1 cellular context compared by ENCODE assay signal in the genomic region with DNA sequence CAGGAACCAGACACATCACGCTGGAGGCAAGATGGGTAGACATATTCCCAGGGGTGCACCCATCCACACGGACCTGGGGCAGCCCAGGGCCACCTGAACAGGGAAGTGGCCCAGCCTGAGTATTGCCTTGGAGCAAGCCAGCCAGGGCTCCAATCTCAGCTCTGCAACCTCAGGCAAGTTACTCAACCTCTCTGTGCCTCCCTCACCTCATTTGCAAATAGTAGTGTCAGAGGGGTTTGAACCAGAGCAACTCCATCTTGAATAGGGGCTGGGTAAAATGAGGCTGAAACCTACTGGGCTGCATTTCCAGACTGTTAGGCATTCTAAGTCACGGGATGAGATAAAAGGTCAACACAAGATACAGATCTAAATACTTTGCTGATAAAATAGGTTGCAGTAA.
A peak's percentile ranks its signal among the peaks of the same experiment; 100 is the strongest.
TF ChIP-seq lines count a peak whose summit lies in the region.

No MANE protein-coding gene starts in this region.

TF ChIP-seq in K562, 482 proteins besides CTCF, POLR2A, EP300 and RAD21 (continues in another document):
- no peak for TF ChIP-seq ZSCAN29 (IDR thresholded peaks at IDR 0.05)
- no peak for TF ChIP-seq RBM14 (IDR thresholded peaks at IDR 0.05; ENCODE audit: borderline replicate concordance, insufficient read depth, low read depth, low read length)
- peak; percentile 42; the same call in 1 of the 2 replicates for TF ChIP-seq ZNF41 (CRISPR knock-in tag; conservative IDR thresholded peaks at IDR 0.05)
- TF ChIP-seq PTTG1 (tag; IDR thresholded peaks at IDR 0.05; ENCODE audit: low read depth): peak; percentile 69; the same call in 1 of the 2 replicates
- TF ChIP-seq, protein P1, sequence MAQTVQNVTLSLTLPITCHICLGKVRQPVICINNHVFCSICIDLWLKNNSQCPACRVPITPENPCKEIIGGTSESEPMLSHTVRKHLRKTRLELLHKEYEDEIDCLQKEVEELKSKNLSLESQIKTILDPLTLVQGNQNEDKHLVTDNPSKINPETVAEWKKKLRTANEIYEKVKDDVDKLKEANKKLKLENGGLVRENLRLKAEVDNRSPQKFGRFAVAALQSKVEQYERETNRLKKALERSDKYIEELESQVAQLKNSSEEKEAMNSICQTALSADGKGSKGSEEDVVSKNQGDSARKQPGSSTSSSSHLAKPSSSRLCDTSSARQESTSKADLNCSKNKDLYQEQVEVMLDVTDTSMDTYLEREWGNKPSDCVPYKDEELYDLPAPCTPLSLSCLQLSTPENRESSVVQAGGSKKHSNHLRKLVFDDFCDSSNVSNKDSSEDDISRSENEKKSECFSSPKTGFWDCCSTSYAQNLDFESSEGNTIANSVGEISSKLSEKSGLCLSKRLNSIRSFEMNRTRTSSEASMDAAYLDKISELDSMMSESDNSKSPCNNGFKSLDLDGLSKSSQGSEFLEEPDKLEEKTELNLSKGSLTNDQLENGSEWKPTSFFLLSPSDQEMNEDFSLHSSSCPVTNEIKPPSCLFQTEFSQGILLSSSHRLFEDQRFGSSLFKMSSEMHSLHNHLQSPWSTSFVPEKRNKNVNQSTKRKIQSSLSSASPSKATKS (CRISPR knock-in tag; IDR thresholded peaks at IDR 0.05): 0 out of 2 replicates have a peak, but pooled peaks have one; percentile 48
- no peak for TF ChIP-seq SRF (CRISPR knock-in tag; IDR thresholded peaks at IDR 0.05)
- TF ChIP-seq SREBF1 (IDR thresholded peaks at IDR 0.05; ENCODE audit: borderline replicate concordance, low read depth, low read length): no peak
- peak; percentile 45; the same call in 1 of the 2 replicates for TF ChIP-seq PHTF2 (CRISPR knock-in tag; IDR thresholded peaks at IDR 0.05)
- 0 out of 4 replicates have a peak, but pooled peaks of 1 of the 2 experiments have one; percentile 39 for TF ChIP-seq TEAD1 (CRISPR knock-in tag; IDR thresholded peaks at IDR 0.05)
- no peak for TF ChIP-seq HNRNPK (IDR thresholded peaks at IDR 0.05; ENCODE audit: low read depth, low read length, poor library complexity, severe bottlenecking)
- no peak for TF ChIP-seq CBX5 (IDR thresholded peaks at IDR 0.05; ENCODE audit: borderline replicate concordance, low read depth)
- TF ChIP-seq DDX20 (tag; IDR thresholded peaks at IDR 0.05; ENCODE audit: low read depth): peak; percentile 68; the same call in 1 of the 2 replicates
- TF ChIP-seq BCOR (IDR thresholded peaks at IDR 0.05): peak; percentile 15; the same call in 1 of the 2 replicates
- no peak for TF ChIP-seq BRF1 (IDR thresholded peaks at IDR 0.05; ENCODE audit: borderline replicate concordance, extremely low read depth, insufficient read length)
- no peak for TF ChIP-seq KDM4B (IDR thresholded peaks at IDR 0.05; ENCODE audit: borderline replicate concordance in 2 of 2, low read depth in 1 of 2)
- TF ChIP-seq, protein P2, sequence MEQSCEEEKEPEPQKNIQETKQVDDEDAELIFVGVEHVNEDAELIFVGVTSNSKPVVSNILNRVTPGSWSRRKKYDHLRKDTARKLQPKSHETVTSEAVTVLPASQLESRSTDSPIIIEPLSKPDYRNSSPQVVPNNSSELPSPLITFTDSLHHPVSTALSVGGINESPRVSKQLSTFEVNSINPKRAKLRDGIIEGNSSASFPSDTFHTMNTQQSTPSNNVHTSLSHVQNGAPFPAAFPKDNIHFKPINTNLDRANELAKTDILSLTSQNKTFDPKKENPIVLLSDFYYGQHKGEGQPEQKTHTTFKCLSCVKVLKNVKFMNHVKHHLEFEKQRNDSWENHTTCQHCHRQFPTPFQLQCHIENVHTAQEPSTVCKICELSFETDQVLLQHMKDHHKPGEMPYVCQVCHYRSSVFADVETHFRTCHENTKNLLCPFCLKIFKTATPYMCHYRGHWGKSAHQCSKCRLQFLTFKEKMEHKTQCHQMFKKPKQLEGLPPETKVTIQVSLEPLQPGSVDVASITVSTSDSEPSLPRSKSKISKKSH (CRISPR knock-in tag; IDR thresholded peaks at IDR 0.05): no peak
- peak; percentile 9 for TF ChIP-seq RBM25 (IDR thresholded peaks at IDR 0.05; ENCODE audit: low read depth, low read length, severe bottlenecking)
- peak; percentile 67; the same call in 1 of the 2 replicates for TF ChIP-seq ZNF583 (CRISPR knock-in tag; IDR thresholded peaks at IDR 0.05)
- no peak for TF ChIP-seq ZNF57 (CRISPR knock-in tag; IDR thresholded peaks at IDR 0.05)
- TF ChIP-seq PHF20 (IDR thresholded peaks at IDR 0.05; ENCODE audit: partially characterized antibody): no peak
- TF ChIP-seq ZNF79 (CRISPR knock-in tag; IDR thresholded peaks at IDR 0.05; ENCODE audit: low read depth): peak; percentile 72
- TF ChIP-seq HDAC8 (tag; IDR thresholded peaks at IDR 0.05): peak; percentile 44; the same call in 1 of the 2 replicates
- TF ChIP-seq SMAD4 (CRISPR knock-in tag; conservative IDR thresholded peaks at IDR 0.05): 0 out of 2 replicates have a peak, but pooled peaks have one; percentile 21
- peak; percentile 79; the same call in 1 of the 2 replicates for TF ChIP-seq KLF6 (CRISPR knock-in tag; IDR thresholded peaks at IDR 0.05; ENCODE audit: borderline replicate concordance)
- no peak for TF ChIP-seq NR2C1 (IDR thresholded peaks at IDR 0.05)
- 0 out of 2 replicates have a peak, but pooled peaks have one; percentile 34 for TF ChIP-seq NR2C1 (tag; IDR thresholded peaks at IDR 0.05)
- TF ChIP-seq NR1H2 (CRISPR knock-in tag; IDR thresholded peaks at IDR 0.05): no peak
- TF ChIP-seq SRSF3 (IDR thresholded peaks at IDR 0.05; ENCODE audit: insufficient read depth, low read length): no peak
- no peak for TF ChIP-seq RUNX1 (IDR thresholded peaks at IDR 0.05; ENCODE audit: low read depth)
- TF ChIP-seq, protein P3, sequence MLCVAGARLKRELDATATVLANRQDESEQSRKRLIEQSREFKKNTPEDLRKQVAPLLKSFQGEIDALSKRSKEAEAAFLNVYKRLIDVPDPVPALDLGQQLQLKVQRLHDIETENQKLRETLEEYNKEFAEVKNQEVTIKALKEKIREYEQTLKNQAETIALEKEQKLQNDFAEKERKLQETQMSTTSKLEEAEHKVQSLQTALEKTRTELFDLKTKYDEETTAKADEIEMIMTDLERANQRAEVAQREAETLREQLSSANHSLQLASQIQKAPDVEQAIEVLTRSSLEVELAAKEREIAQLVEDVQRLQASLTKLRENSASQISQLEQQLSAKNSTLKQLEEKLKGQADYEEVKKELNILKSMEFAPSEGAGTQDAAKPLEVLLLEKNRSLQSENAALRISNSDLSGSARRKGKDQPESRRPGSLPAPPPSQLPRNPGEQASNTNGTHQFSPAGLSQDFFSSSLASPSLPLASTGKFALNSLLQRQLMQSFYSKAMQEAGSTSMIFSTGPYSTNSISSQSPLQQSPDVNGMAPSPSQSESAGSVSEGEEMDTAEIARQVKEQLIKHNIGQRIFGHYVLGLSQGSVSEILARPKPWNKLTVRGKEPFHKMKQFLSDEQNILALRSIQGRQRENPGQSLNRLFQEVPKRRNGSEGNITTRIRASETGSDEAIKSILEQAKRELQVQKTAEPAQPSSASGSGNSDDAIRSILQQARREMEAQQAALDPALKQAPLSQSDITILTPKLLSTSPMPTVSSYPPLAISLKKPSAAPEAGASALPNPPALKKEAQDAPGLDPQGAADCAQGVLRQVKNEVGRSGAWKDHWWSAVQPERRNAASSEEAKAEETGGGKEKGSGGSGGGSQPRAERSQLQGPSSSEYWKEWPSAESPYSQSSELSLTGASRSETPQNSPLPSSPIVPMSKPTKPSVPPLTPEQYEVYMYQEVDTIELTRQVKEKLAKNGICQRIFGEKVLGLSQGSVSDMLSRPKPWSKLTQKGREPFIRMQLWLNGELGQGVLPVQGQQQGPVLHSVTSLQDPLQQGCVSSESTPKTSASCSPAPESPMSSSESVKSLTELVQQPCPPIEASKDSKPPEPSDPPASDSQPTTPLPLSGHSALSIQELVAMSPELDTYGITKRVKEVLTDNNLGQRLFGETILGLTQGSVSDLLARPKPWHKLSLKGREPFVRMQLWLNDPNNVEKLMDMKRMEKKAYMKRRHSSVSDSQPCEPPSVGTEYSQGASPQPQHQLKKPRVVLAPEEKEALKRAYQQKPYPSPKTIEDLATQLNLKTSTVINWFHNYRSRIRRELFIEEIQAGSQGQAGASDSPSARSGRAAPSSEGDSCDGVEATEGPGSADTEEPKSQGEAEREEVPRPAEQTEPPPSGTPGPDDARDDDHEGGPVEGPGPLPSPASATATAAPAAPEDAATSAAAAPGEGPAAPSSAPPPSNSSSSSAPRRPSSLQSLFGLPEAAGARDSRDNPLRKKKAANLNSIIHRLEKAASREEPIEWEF (CRISPR knock-in tag; IDR thresholded peaks at IDR 0.05): no peak
- no peak for TF ChIP-seq HCFC1 (IDR thresholded peaks at IDR 0.05; ENCODE audit: low read depth, low read length)
- no peak for TF ChIP-seq MCM7 (IDR thresholded peaks at IDR 0.05)
- 0 out of 2 replicates have a peak, but pooled peaks have one; percentile 27 for TF ChIP-seq E2F3 (CRISPR knock-in tag; IDR thresholded peaks at IDR 0.05)
- TF ChIP-seq, protein P4, sequence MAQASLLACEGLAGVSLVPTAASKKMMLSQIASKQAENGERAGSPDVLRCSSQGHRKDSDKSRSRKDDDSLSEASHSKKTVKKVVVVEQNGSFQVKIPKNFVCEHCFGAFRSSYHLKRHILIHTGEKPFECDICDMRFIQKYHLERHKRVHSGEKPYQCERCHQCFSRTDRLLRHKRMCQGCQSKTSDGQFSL (CRISPR knock-in tag; IDR thresholded peaks at IDR 0.05): no peak
- TF ChIP-seq, protein P4 (tag; IDR thresholded peaks at IDR 0.05): peak in 1 of 2 experiments; percentile 29; a peak in 1 of 4 replicates
- TF ChIP-seq STAG1 (CRISPR knock-in tag; IDR thresholded peaks at IDR 0.05; ENCODE audit: borderline replicate concordance): no peak
- no peak for TF ChIP-seq HDAC1 (IDR thresholded peaks at IDR 0.05)
- no peak for TF ChIP-seq KHSRP (IDR thresholded peaks at IDR 0.05)
- TF ChIP-seq, protein P5, sequence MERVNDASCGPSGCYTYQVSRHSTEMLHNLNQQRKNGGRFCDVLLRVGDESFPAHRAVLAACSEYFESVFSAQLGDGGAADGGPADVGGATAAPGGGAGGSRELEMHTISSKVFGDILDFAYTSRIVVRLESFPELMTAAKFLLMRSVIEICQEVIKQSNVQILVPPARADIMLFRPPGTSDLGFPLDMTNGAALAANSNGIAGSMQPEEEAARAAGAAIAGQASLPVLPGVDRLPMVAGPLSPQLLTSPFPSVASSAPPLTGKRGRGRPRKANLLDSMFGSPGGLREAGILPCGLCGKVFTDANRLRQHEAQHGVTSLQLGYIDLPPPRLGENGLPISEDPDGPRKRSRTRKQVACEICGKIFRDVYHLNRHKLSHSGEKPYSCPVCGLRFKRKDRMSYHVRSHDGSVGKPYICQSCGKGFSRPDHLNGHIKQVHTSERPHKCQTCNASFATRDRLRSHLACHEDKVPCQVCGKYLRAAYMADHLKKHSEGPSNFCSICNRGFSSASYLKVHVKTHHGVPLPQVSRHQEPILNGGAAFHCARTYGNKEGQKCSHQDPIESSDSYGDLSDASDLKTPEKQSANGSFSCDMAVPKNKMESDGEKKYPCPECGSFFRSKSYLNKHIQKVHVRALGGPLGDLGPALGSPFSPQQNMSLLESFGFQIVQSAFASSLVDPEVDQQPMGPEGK (CRISPR knock-in tag; IDR thresholded peaks at IDR 0.05; ENCODE audit: borderline replicate concordance): no peak
- peak; percentile 75 for TF ChIP-seq PTRF (tag; IDR thresholded peaks at IDR 0.05)
- no peak for TF ChIP-seq ZNF584 (CRISPR knock-in tag; IDR thresholded peaks at IDR 0.05; ENCODE audit: low read depth)
- no peak for TF ChIP-seq HSF4 (CRISPR knock-in tag; IDR thresholded peaks at IDR 0.05; ENCODE audit: borderline replicate concordance)
- TF ChIP-seq MEF2D (tag; conservative IDR thresholded peaks at IDR 0.05; ENCODE audit: low read depth): 0 out of 2 replicates have a peak, but pooled peaks have one; percentile 39
- no peak for TF ChIP-seq DMBX1 (CRISPR knock-in tag; IDR thresholded peaks at IDR 0.05; ENCODE audit: borderline replicate concordance)
- TF ChIP-seq HIVEP1 (CRISPR knock-in tag; IDR thresholded peaks at IDR 0.05): 0 out of 2 replicates have a peak, but pooled peaks have one; percentile 48
- 0 out of 4 replicates have a peak, but pooled peaks of 1 of the 2 experiments have one; percentile 4 for TF ChIP-seq RCOR1 (IDR thresholded peaks at IDR 0.05; ENCODE audit: borderline replicate concordance in 1 of 2, low read depth in 2 of 2, low read length in 2 of 2)
- peak; percentile 41; the same call in 1 of the 2 replicates for TF ChIP-seq ZNF239 (CRISPR knock-in tag; IDR thresholded peaks at IDR 0.05)
- TF ChIP-seq ZFP36 (IDR thresholded peaks at IDR 0.05; ENCODE audit: low read depth, low read length, partially characterized antibody): peak; percentile 63
- no peak for TF ChIP-seq TAL1 (IDR thresholded peaks at IDR 0.05)
- TF ChIP-seq MYC (IDR thresholded peaks at IDR 0.05; ENCODE audit: low read depth, low read length): no peak
- TF ChIP-seq MYC (CRISPR knock-in tag; IDR thresholded peaks at IDR 0.05; ENCODE audit: borderline replicate concordance, low read depth): peak; percentile 73; the same call in 1 of the 2 replicates
- TF ChIP-seq ZNF76 (CRISPR knock-in tag; IDR thresholded peaks at IDR 0.05; ENCODE audit: borderline replicate concordance): peak; percentile 93
- TF ChIP-seq, protein P6, sequence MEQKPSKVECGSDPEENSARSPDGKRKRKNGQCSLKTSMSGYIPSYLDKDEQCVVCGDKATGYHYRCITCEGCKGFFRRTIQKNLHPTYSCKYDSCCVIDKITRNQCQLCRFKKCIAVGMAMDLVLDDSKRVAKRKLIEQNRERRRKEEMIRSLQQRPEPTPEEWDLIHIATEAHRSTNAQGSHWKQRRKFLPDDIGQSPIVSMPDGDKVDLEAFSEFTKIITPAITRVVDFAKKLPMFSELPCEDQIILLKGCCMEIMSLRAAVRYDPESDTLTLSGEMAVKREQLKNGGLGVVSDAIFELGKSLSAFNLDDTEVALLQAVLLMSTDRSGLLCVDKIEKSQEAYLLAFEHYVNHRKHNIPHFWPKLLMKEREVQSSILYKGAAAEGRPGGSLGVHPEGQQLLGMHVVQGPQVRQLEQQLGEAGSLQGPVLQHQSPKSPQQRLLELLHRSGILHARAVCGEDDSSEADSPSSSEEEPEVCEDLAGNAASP (IDR thresholded peaks at IDR 0.05): no peak
- no peak for TF ChIP-seq NFRKB (IDR thresholded peaks at IDR 0.05; ENCODE audit: low read depth)
- TF ChIP-seq, protein P7, sequence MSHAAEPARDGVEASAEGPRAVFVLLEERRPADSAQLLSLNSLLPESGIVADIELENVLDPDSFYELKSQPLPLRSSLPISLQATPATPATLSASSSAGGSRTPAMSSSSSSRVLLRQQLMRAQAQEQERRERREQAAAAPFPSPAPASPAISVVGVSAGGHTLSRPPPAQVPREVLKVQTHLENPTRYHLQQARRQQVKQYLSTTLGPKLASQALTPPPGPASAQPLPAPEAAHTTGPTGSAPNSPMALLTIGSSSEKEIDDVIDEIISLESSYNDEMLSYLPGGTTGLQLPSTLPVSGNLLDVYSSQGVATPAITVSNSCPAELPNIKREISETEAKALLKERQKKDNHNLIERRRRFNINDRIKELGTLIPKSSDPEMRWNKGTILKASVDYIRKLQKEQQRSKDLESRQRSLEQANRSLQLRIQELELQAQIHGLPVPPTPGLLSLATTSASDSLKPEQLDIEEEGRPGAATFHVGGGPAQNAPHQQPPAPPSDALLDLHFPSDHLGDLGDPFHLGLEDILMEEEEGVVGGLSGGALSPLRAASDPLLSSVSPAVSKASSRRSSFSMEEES (CRISPR knock-in tag; IDR thresholded peaks at IDR 0.05): no peak; the same call in 1 of the 2 replicates
